Comparison of ENCODE assay signal across 8 cellular contexts in genomic region chr17:76140661-76141211, GRCh38. TPM values are rescaled to one million over a fixed set of nuclear protein-coding genes. Genes with fewer than 3 reads are reported as not detected.
DNase-seq lines count a peak whose midpoint lies in the region; ATAC-seq and TF ChIP-seq lines count a peak whose summit lies in the region.

No MANE protein-coding gene starts in this region.

- no peak for TF ChIP-seq POLR2A in right lobe of liver (IDR thresholded peaks at IDR 0.05)

- H3K9me3 ChIP-seq in right lobe of liver (no peaks in the 10 kb centered on the region), tibial artery (no peaks in the 10 kb centered on the region)

- peak overlapping the region; percentile 74 to 80 for H3K4me3 Mint-ChIP-seq in activated T-cell treated with anti-CD3 and anti-CD28 coated beads, Interleukin-2, amount 50 U/mL, for 72 hours
- peak overlapping the region; percentile 39 for H3K4me3 Mint-ChIP-seq in activated T-helper 2 cell treated with anti-CD3 and anti-CD28 coated beads, Interferon-gamma antibody, Interleukin-2, Interleukin-4, amounts not matched to agents 10 μg/mL and 5 μg/mL and 100 μg/mL, durations not matched to agents 14 hours and 24 hours and 36 hours (ENCODE audit: low read depth)

- no peak for ATAC-seq in activated T-cell treated with anti-CD3 and anti-CD28 coated beads, Interleukin-2, amount 50 U/mL, for 72 hours (replicated peaks in 1 of 2)
- ATAC-seq in right lobe of liver (no peak), GM21786 (IDR thresholded peaks at IDR 0.05; ENCODE audit: unreplicated experiment) (no peak)

- 4% methylated on average over 7 of the region's 24 CpGs for WGBS in right lobe of liver (ENCODE audit: insufficient coverage, low coverage, low lambda C conversion rate, missing lambda C conversion rate)

- no peak overlapping the region for H3K27ac ChIP-seq in right lobe of liver
- H3K27ac ChIP-seq in tibial artery: no peak overlapping the region

- H3K27me3 ChIP-seq in right lobe of liver (peaks cover 0 to 9% of the 10 kb centered on the region in 2 donors), tibial artery (peaks cover 7 to 53% of the 10 kb centered on the region in 2 donors)

- H3K27ac Mint-ChIP-seq in activated T-cell treated with anti-CD3 and anti-CD28 coated beads, Interleukin-2, amount 50 U/mL, for 72 hours: no peak overlapping the region
- H3K27ac Mint-ChIP-seq in activated T-helper 2 cell treated with anti-CD3 and anti-CD28 coated beads, Interferon-gamma antibody, Interleukin-2, Interleukin-4, amounts not matched to agents 10 μg/mL and 5 μg/mL and 100 μg/mL, durations not matched to agents 14 hours and 24 hours and 36 hours: no peak overlapping the region

- H3K9me3 Mint-ChIP-seq in activated T-cell treated with anti-CD3 and anti-CD28 coated beads, Interleukin-2, amount 50 U/mL, for 72 hours: no peaks in the 10 kb centered on the region
- H3K9me3 Mint-ChIP-seq in activated T-helper 2 cell treated with anti-CD3 and anti-CD28 coated beads, Interferon-gamma antibody, Interleukin-2, Interleukin-4, amounts not matched to agents 10 μg/mL and 5 μg/mL and 100 μg/mL, durations not matched to agents 14 hours and 24 hours and 36 hours: no peaks in the 10 kb centered on the region

- TF ChIP-seq CTCF in right lobe of liver (IDR thresholded peaks at IDR 0.05) (no peak), tibial artery (IDR thresholded peaks at IDR 0.05) (no peak)

- DNase-seq in activated T-cell treated with anti-CD3 and anti-CD28 coated beads, Interleukin-2, amount 50 U/mL, for 72 hours: no peak
- no peak for DNase-seq in activated T-cell treated with anti-CD3 and anti-CD28 coated beads for 4 hours
- no peak for DNase-seq in activated T-helper 2 cell treated with anti-CD3 and anti-CD28 coated beads, Interferon-gamma antibody, Interleukin-2, Interleukin-4, amounts not matched to agents 10 μg/mL and 5 μg/mL and 100 μg/mL, durations not matched to agents 14 hours and 24 hours and 36 hours (ENCODE audit: low spot score)
- DNase-seq in right lobe of liver: no peak
- DNase-seq in tibial artery: no peak
- no peak for DNase-seq in C1 segment of cervical spinal cord (lab: John Stamatoyannopoulos, UW)
- DNase-seq in germinal center (ENCODE audit: low spot score): no peak

- peak overlapping the region; percentile 37 to 44 (median 40) for H3K4me3 ChIP-seq in right lobe of liver
- H3K4me3 ChIP-seq in tibial artery: peak overlapping the region; percentile 36 to 51

- H3K4me1 ChIP-seq in right lobe of liver (peaks cover 0 to 10% (median 4%) of the 10 kb centered on the region in 4 donors), tibial artery (peaks cover 0 to 42% (median 31%) of the 10 kb centered on the region in 4 donors)

- intact Hi-C loops in activated T-helper 2 cell treated with anti-CD3 and anti-CD28 coated beads, Interferon-gamma antibody, Interleukin-2, Interleukin-4, amounts not matched to agents 10 μg/mL and 5 μg/mL and 100 μg/mL, durations not matched to agents 14 hours and 24 hours and 36 hours (cut with micrococcal nuclease): loop anchor here (5.0 kb wide), 2 partner anchors 42 to 132 kb away; no protein-coding TSS in a partner anchor
- intact Hi-C loops in right lobe of liver (cut with DNase I): loop anchor here in 1 of 2 donors (5.0 kb wide), 1 partner anchor 48 kb away; no protein-coding TSS in a partner anchor
- intact Hi-C loops in tibial artery (cut with DNase I; ENCODE audit: low total_unique reads): no loop called here

- H3K4me1 Mint-ChIP-seq in activated T-cell treated with anti-CD3 and anti-CD28 coated beads, Interleukin-2, amount 50 U/mL, for 72 hours (ENCODE audit: low read depth): peaks cover 50% of the 10 kb centered on the region
- H3K4me1 Mint-ChIP-seq in activated T-helper 2 cell treated with anti-CD3 and anti-CD28 coated beads, Interferon-gamma antibody, Interleukin-2, Interleukin-4, amounts not matched to agents 10 μg/mL and 5 μg/mL and 100 μg/mL, durations not matched to agents 14 hours and 24 hours and 36 hours (ENCODE audit: low read depth): peaks cover 39% of the 10 kb centered on the region

- no peaks in the 10 kb centered on the region for H3K36me3 ChIP-seq in right lobe of liver
- no peaks in the 10 kb centered on the region for H3K36me3 ChIP-seq in tibial artery

- no peaks in the 10 kb centered on the region for H3K36me3 Mint-ChIP-seq in activated T-cell treated with anti-CD3 and anti-CD28 coated beads, Interleukin-2, amount 50 U/mL, for 72 hours (ENCODE audit: insufficient read depth in 2 of 2)
- peaks cover 5% of the 10 kb centered on the region for H3K36me3 Mint-ChIP-seq in activated T-helper 2 cell treated with anti-CD3 and anti-CD28 coated beads, Interferon-gamma antibody, Interleukin-2, Interleukin-4, amounts not matched to agents 10 μg/mL and 5 μg/mL and 100 μg/mL, durations not matched to agents 14 hours and 24 hours and 36 hours (ENCODE audit: low read depth)

- H3K27me3 Mint-ChIP-seq in activated T-cell treated with anti-CD3 and anti-CD28 coated beads, Interleukin-2, amount 50 U/mL, for 72 hours (ENCODE audit: low read depth): no peaks in the 10 kb centered on the region
- H3K27me3 Mint-ChIP-seq in activated T-helper 2 cell treated with anti-CD3 and anti-CD28 coated beads, Interferon-gamma antibody, Interleukin-2, Interleukin-4, amounts not matched to agents 10 μg/mL and 5 μg/mL and 100 μg/mL, durations not matched to agents 14 hours and 24 hours and 36 hours (ENCODE audit: low read depth): peaks cover 11% of the 10 kb centered on the region

RNA-seq across cellular contexts. Expression of gene FOXJ1, which starts 0.3 kb away (rescaled TPM):
- 1 to 10 TPM; 1.4 to 1.5 TPM for total RNA-seq in activated T-cell treated with anti-CD3 and anti-CD28 coated beads, Interleukin-2, amount 50 U/mL, for 72 hours
- total RNA-seq in activated T-helper 2 cell treated with anti-CD3 and anti-CD28 coated beads, Interferon-gamma antibody, Interleukin-2, Interleukin-4, amounts not matched to agents 10 μg/mL and 5 μg/mL and 100 μg/mL, durations not matched to agents 14 hours and 24 hours and 36 hours: 0.11 TPM in 2 replicates
- under 1 TPM in 3 of 6 experiments, not detected in 3; 0.06 to 0.12 (median 0.11) TPM for total RNA-seq in right lobe of liver

RNA-seq across cellular contexts. Expression of gene EXOC7, which starts 37.1 kb away (rescaled TPM):
- 10 to 100 TPM; 66.7 to 77.8 TPM for total RNA-seq in activated T-cell treated with anti-CD3 and anti-CD28 coated beads, Interleukin-2, amount 50 U/mL, for 72 hours
- 103 and 110 TPM in 2 replicates for total RNA-seq in activated T-helper 2 cell treated with anti-CD3 and anti-CD28 coated beads, Interferon-gamma antibody, Interleukin-2, Interleukin-4, amounts not matched to agents 10 μg/mL and 5 μg/mL and 100 μg/mL, durations not matched to agents 14 hours and 24 hours and 36 hours
- total RNA-seq in right lobe of liver: 10 to 100 TPM; 38.5 to 57.9 (median 50.6) TPM
